16 cellular contexts compared by ENCODE assay signal in genomic region chr13:110528911-110529310, GRCh38. TPM values are rescaled to one million over a fixed set of nuclear protein-coding genes. Genes with fewer than 3 reads are reported as not detected.
DNase-seq lines count a peak whose midpoint lies in the region; ATAC-seq, FAIRE-seq and TF ChIP-seq lines count a peak whose summit lies in the region.
"Had no signal": no experiment of that assay in that cellular context is flagged by ENCODE, and none has a peak within 500 bp of the region (broad histone marks: within the 10 kb centered on the region; RNA-seq: fewer than 3 reads in every experiment).

No MANE protein-coding gene starts in this region.

- peaks cover 84% of the 10 kb centered on the region for H3K4me1 Mint-ChIP-seq in dendritic cell treated with granulocyte-macrophage colony-stimulating factor and Interleukin-4, amounts not matched to agents 40 ng/mL and 50 ng/mL, for 4 days (ENCODE audit: low read depth)
- H3K4me1 Mint-ChIP-seq in neural progenitor cell (peaks cover 20% of the 10 kb centered on the region), type B pancreatic cell (ENCODE audit: unreplicated experiment) (peaks cover 25% of the 10 kb centered on the region)

- H3K36me3 Mint-ChIP-seq in dendritic cell treated with granulocyte-macrophage colony-stimulating factor and Interleukin-4, amounts not matched to agents 40 ng/mL and 50 ng/mL, for 4 days (ENCODE audit: low read depth): peaks cover 50% of the 10 kb centered on the region
- H3K36me3 Mint-ChIP-seq in neural progenitor cell: no peaks in the 10 kb centered on the region
- no peaks in the 10 kb centered on the region for H3K36me3 Mint-ChIP-seq in type B pancreatic cell

- H3K4me2 ChIP-seq in neural progenitor cell: no peak overlapping the region

- no peak for TF ChIP-seq POLR2A in GM12892 (IDR thresholded peaks at IDR 0.05; ENCODE audit: low read depth, low read length)

- no peak for DNase-seq in cardiac muscle cell (ENCODE audit: low read depth in 1 of 2, low spot score in 1 of 2)
- DNase-seq in left ventricle myocardium superior: no peak
- DNase-seq in neural progenitor cell (ENCODE audit: low spot score): no peak
- no peak for DNase-seq in type B pancreatic cell (ENCODE audit: extremely low spot score, unreplicated experiment)
- DNase-seq in GM12892 (ENCODE audit: insufficient read length): no peak
- DNase-seq in kidney glomerular epithelial cell (lab: John Stamatoyannopoulos, UW): no peak
- no peak for DNase-seq in pons (ENCODE audit: low spot score)
- DNase-seq: activated naive CD4-positive, alpha-beta T cell treated with anti-CD3 and anti-CD28 coated beads, Interleukin-2, amount 50 U/mL, for 16 hours; CD4-positive, alpha-beta T cell; DND-41; NCI-H146; NCI-H446 had no signal

- TF ChIP-seq CTCF in cardiac muscle cell (IDR thresholded peaks at IDR 0.05; ENCODE audit: low read depth, low read length) (no peak), neural progenitor cell (IDR thresholded peaks at IDR 0.05) (no peak), type B pancreatic cell (conservative IDR thresholded peaks at IDR 0.05) (no peak)

- no peak for ATAC-seq in left ventricle myocardium superior

- H3F3A ChIP-seq in neural progenitor cell (ENCODE audit: low read depth): no peaks in the 10 kb centered on the region

- H3K27me3 Mint-ChIP-seq in dendritic cell treated with granulocyte-macrophage colony-stimulating factor and Interleukin-4, amounts not matched to agents 40 ng/mL and 50 ng/mL, for 4 days: no peaks in the 10 kb centered on the region
- peaks cover 7% of the 10 kb centered on the region for H3K27me3 Mint-ChIP-seq in neural progenitor cell (ENCODE audit: insufficient read depth, low read depth)
- H3K27me3 Mint-ChIP-seq in type B pancreatic cell: no peaks in the 10 kb centered on the region
- H3K27me3 Mint-ChIP-seq: CD4-positive, alpha-beta T cell had no signal

- H3K4me1 ChIP-seq in cardiac muscle cell (ENCODE audit: low read depth): peaks cover 47% of the 10 kb centered on the region
- H3K4me1 ChIP-seq in neural progenitor cell: no peaks in the 10 kb centered on the region

- H3K27me3 ChIP-seq in cardiac muscle cell (no peaks in the 10 kb centered on the region), neural progenitor cell (no peaks in the 10 kb centered on the region)
- H3K27me3 ChIP-seq: pancreas had no signal

- no peaks in the 10 kb centered on the region for H3K79me2 ChIP-seq in neural progenitor cell (ENCODE audit: low read depth)

- H3K4me3 ChIP-seq in cardiac muscle cell: no peak overlapping the region
- H3K4me3 ChIP-seq in neural progenitor cell: no peak overlapping the region
- H3K4me3 ChIP-seq: pancreas, SK-N-MC had no signal

- H3K27ac Mint-ChIP-seq in dendritic cell treated with granulocyte-macrophage colony-stimulating factor and Interleukin-4, amounts not matched to agents 40 ng/mL and 50 ng/mL, for 4 days: peak overlapping the region; percentile 45
- H3K27ac Mint-ChIP-seq in neural progenitor cell (peak overlapping the region; percentile 37), type B pancreatic cell (peak overlapping the region; percentile 34)
- H3K27ac Mint-ChIP-seq: CD4-positive, alpha-beta T cell had no signal

- H3K9ac ChIP-seq in neural progenitor cell: no peak overlapping the region

- H3K9me3 ChIP-seq in cardiac muscle cell (ENCODE audit: low read depth): no peaks in the 10 kb centered on the region
- no peaks in the 10 kb centered on the region for H3K9me3 ChIP-seq in neural progenitor cell (ENCODE audit: low read depth)
- H3K9me3 ChIP-seq: pancreas had no signal

- no peak overlapping the region for H3K4me3 Mint-ChIP-seq in dendritic cell treated with granulocyte-macrophage colony-stimulating factor and Interleukin-4, amounts not matched to agents 40 ng/mL and 50 ng/mL, for 4 days
- H3K4me3 Mint-ChIP-seq in neural progenitor cell (peak overlapping the region; percentile 18), type B pancreatic cell (no peak overlapping the region)
- H3K4me3 Mint-ChIP-seq: CD4-positive, alpha-beta T cell had no signal

- intact Hi-C loops in left ventricle myocardium superior (cut with micrococcal nuclease): no loop called here
- intact Hi-C loops in dendritic cell treated with granulocyte-macrophage colony-stimulating factor and Interleukin-4, amounts not matched to agents 40 ng/mL and 50 ng/mL, for 4 days (cut with micrococcal nuclease): loop anchor here (1.0 kb wide), 1 partner anchor 7 kb away; no protein-coding TSS in a partner anchor

- H4K20me1 ChIP-seq in neural progenitor cell (ENCODE audit: low read depth): no peaks in the 10 kb centered on the region

- peak overlapping the region; percentile 57 for H3K27ac ChIP-seq in cardiac muscle cell
- no peak overlapping the region for H3K27ac ChIP-seq in neural progenitor cell
- H3K27ac ChIP-seq: SK-N-MC had no signal

- no peak for FAIRE-seq in GM12892 (lab: Jason Lieb, UNC)
- FAIRE-seq: pancreas, TTC549 had no signal

- no peaks in the 10 kb centered on the region for H3K9me3 Mint-ChIP-seq in dendritic cell treated with granulocyte-macrophage colony-stimulating factor and Interleukin-4, amounts not matched to agents 40 ng/mL and 50 ng/mL, for 4 days
- H3K9me3 Mint-ChIP-seq in neural progenitor cell (peaks cover 13% of the 10 kb centered on the region), type B pancreatic cell (no peaks in the 10 kb centered on the region)
- H3K9me3 Mint-ChIP-seq: CD4-positive, alpha-beta T cell had no signal

- H2AFZ ChIP-seq in neural progenitor cell (replicated peaks): no peak overlapping the region

- H3K36me3 ChIP-seq in cardiac muscle cell: no peaks in the 10 kb centered on the region
- H3K36me3 ChIP-seq in neural progenitor cell: no peaks in the 10 kb centered on the region
- H3K36me3 ChIP-seq: pancreas had no signal

RNA-seq across cellular contexts. Expression of gene RAB20, which starts 32.6 kb away (rescaled TPM):
- total RNA-seq in cardiac muscle cell (22.4 and 30.8 TPM in 2 replicates), left ventricle myocardium superior (10.3 TPM), neural progenitor cell (ENCODE audit: low replicate concordance) (0.58 and 2.4 TPM in 2 replicates), type B pancreatic cell (ENCODE audit: low replicate concordance) (6.4 and 9.1 TPM in 2 replicates)
- 14.0 and 20.0 TPM in 2 replicates for polyA plus RNA-seq in cardiac muscle cell
- polyA plus RNA-seq in GM12892 (2012; ENCODE audit: missing spikeins): 20.3 TPM
